9 cellular contexts compared by ENCODE assay signal in genomic region chr3:159861369-159861987, GRCh38. TPM values are rescaled to one million over a fixed set of nuclear protein-coding genes. Genes with fewer than 3 reads are reported as not detected.
DNase-seq lines count a peak whose midpoint lies in the region; ATAC-seq and TF ChIP-seq lines count a peak whose summit lies in the region.
"Had no signal": no experiment of that assay in that cellular context is flagged by ENCODE, and none has a peak within 500 bp of the region (broad histone marks: within the 10 kb centered on the region; RNA-seq: fewer than 3 reads in every experiment).

No MANE protein-coding gene starts in this region.

- peak overlapping the region; percentile 35; the same call in 1 of the 2 replicates for H2AK5ac ChIP-seq in IMR-90 (ENCODE audit: low read depth, low read length)

- whole genome bisulfite sequencing in IMR-90 (ENCODE audit: extremely low coverage in 2 of 2, insufficient read length in 1 of 2), 2 experiments: no CpG with 5 or more reads among the region's 4 CpGs

- no peak overlapping the region for H2BK20ac ChIP-seq in IMR-90 (ENCODE audit: low read depth, low read length)

- H4K8ac ChIP-seq in IMR-90 (ENCODE audit: low read depth in 2 of 2, low read length in 2 of 2): no peak overlapping the region; a peak in 1 of 4 replicates

- peak overlapping the region; percentile 44; the same call in 1 of the 2 replicates for H3K4ac ChIP-seq in IMR-90 (ENCODE audit: low read depth, low read length)

- in situ Hi-C loops in IMR-90 (cut with MboI; ENCODE audit: low sequenced_read_pairs): no loop called here

- DNase-seq in IMR-90 (no peak), nephron progenitor cell (no peak), cortex of kidney (lab: John Stamatoyannopoulos, UW) (no peak), NCI-H2227 (lab: John Stamatoyannopoulos, UW; ENCODE audit: unreplicated experiment) (no peak), NCI-H2196 treated with DMSO at 0.1 percent for 48 hours (lab: John Stamatoyannopoulos, UW; ENCODE audit: unreplicated experiment) (no peak), GM03348 (ENCODE audit: low spot score) (no peak)
- DNase-seq: activated CD8-positive, alpha-beta T cell treated with anti-CD3 and anti-CD28 coated beads, Interleukin-2, amount 10 ng/mL, durations not matched to agents 7 days and 5 days had no signal

- peak; percentile 76 for ATAC-seq in GM18868 (IDR thresholded peaks at IDR 0.05; ENCODE audit: unreplicated experiment)
- no peak for ATAC-seq in IMR-90 (ENCODE audit: low read depth)
- ATAC-seq: activated CD8-positive, alpha-beta T cell treated with anti-CD3 and anti-CD28 coated beads, Interleukin-2, amount 10 ng/mL, durations not matched to agents 7 days and 5 days had no signal

- peaks cover 23% of the 10 kb centered on the region; the same call in 1 of the 2 replicates for H4K20me1 ChIP-seq in IMR-90 (ENCODE audit: insufficient read depth, low read length)

- no peak overlapping the region for H3K4me3 Mint-ChIP-seq in nephron progenitor cell
- H3K4me3 Mint-ChIP-seq: activated CD8-positive, alpha-beta T cell treated with anti-CD3 and anti-CD28 coated beads, Interleukin-2, amount 10 ng/mL, durations not matched to agents 7 days and 5 days had no signal

- H3K27me3 ChIP-seq in IMR-90 (ENCODE audit: control insufficient read depth, insufficient read depth, low read length): no peaks in the 10 kb centered on the region

- peak overlapping the region; percentile 3; the same call in 1 of the 2 replicates for H4K91ac ChIP-seq in IMR-90 (ENCODE audit: insufficient read depth, low read depth, low read length)

- H3K36me3 Mint-ChIP-seq in nephron progenitor cell (ENCODE audit: low read depth): no peaks in the 10 kb centered on the region

- no peak overlapping the region for H2AK9ac ChIP-seq in IMR-90 (replicated peaks; ENCODE audit: low read depth, low read length, poor library complexity)

- H3K9me3 Mint-ChIP-seq in nephron progenitor cell: no peaks in the 10 kb centered on the region

- H3K4me3 ChIP-seq in HEK293 (ENCODE audit: low read depth, low read length) (no peak overlapping the region), IMR-90 (ENCODE audit: insufficient read depth, low read depth, low read length) (no peak overlapping the region)

- peak overlapping the region; percentile 32; the same call in 1 of the 2 replicates for H3K23ac ChIP-seq in IMR-90 (ENCODE audit: low read depth, low read length)

- H3K56ac ChIP-seq in IMR-90 (ENCODE audit: extremely low read depth, insufficient read depth, low read length): no peak overlapping the region

- 0 out of 2 replicates have a peak overlapping the region, but pooled peaks have one; percentile 3 for H3K14ac ChIP-seq in IMR-90 (replicated peaks; ENCODE audit: low read depth, low read length)

- no peak overlapping the region for H2AFZ ChIP-seq in IMR-90 (replicated peaks; ENCODE audit: low read length, poor library complexity)

- intact Hi-C loops in IMR-90 (cut with micrococcal nuclease): no loop called here

- peak overlapping the region; percentile 50 for H3K18ac ChIP-seq in IMR-90 (ENCODE audit: low read depth, low read length)

- TF ChIP-seq CTCF in HEK293 (tag by site-specific recombination; IDR thresholded peaks at IDR 0.05) (no peak), IMR-90 (conservative IDR thresholded peaks at IDR 0.05; ENCODE audit: low read depth, low read length) (no peak), nephron progenitor cell (IDR thresholded peaks at IDR 0.05) (no peak)

- no peak overlapping the region for H2BK120ac ChIP-seq in IMR-90 (ENCODE audit: low read depth, low read length)

- BruUV-seq in IMR-90 (replicated peaks; lab: Mats Ljungman, UMichigan): no TSS peak

- H3K4me1 ChIP-seq in HEK293 (ENCODE audit: control insufficient read depth, insufficient read depth, low read length): peaks cover 17% of the 10 kb centered on the region
- H3K4me1 ChIP-seq in IMR-90 (ENCODE audit: control insufficient read depth, insufficient read depth, low read length): peaks cover 31% of the 10 kb centered on the region

- peak overlapping the region; percentile 37 for H3K27ac Mint-ChIP-seq in nephron progenitor cell
- H3K27ac Mint-ChIP-seq: activated CD8-positive, alpha-beta T cell treated with anti-CD3 and anti-CD28 coated beads, Interleukin-2, amount 10 ng/mL, durations not matched to agents 7 days and 5 days had no signal

- H3K4me2 ChIP-seq in IMR-90 (ENCODE audit: low read depth, low read length): no peak overlapping the region

- H3K4me1 Mint-ChIP-seq in nephron progenitor cell: peaks cover 56% of the 10 kb centered on the region

- CTCF ChIA-PET in HEK293 (lab: Yijun Ruan, JAX) (no interaction called here), IMR-90 (lab: Yijun Ruan, JAX) (no interaction called here)

- H4K5ac ChIP-seq in IMR-90 (ENCODE audit: low read depth, low read length): no peak overlapping the region

- H3K27ac ChIP-seq in HEK293 (ENCODE audit: extremely low read depth, low read depth, low read length) (no peak overlapping the region), IMR-90 (ENCODE audit: insufficient read depth, low read length) (no peak overlapping the region)

- POLR2A ChIA-PET in HEK293 (lab: Yijun Ruan, JAX) (no interaction called here), IMR-90 (lab: Charles Lee; ENCODE audit: unreplicated experiment) (no interaction called here)

- peaks cover 53 to 87% of the 10 kb centered on the region in 2 experiments for H3K79me1 ChIP-seq in IMR-90 (ENCODE audit: low read depth in 1 of 2, low read length in 2 of 2)

- TF ChIP-seq POLR2A in IMR-90 (IDR thresholded peaks at IDR 0.05; ENCODE audit: low read depth, low read length): no peak

- dilution Hi-C loops in IMR-90 (cut with HindIII; ENCODE audit: low sequenced_read_pairs, unreplicated experiment): no loop called here

- peaks cover 27% of the 10 kb centered on the region for H3K9me1 ChIP-seq in IMR-90 (ENCODE audit: insufficient read depth, low read length)

- no peak overlapping the region for H2BK15ac ChIP-seq in IMR-90 (ENCODE audit: low read depth, low read length)

- no peak overlapping the region for H2BK5ac ChIP-seq in IMR-90 (ENCODE audit: low read depth, low read length, poor library complexity, severe bottlenecking)

- H3K9ac ChIP-seq in IMR-90 (ENCODE audit: low read depth, low read length): no peak overlapping the region

- H3K9me3 ChIP-seq in HEK293 (ENCODE audit: control insufficient read depth, insufficient read depth, low read depth, low read length): no peaks in the 10 kb centered on the region
- H3K9me3 ChIP-seq in IMR-90 (ENCODE audit: control insufficient read depth, insufficient read depth, low read length): no peaks in the 10 kb centered on the region

- H3K27me3 Mint-ChIP-seq in nephron progenitor cell (ENCODE audit: low read depth, poor library complexity): no peaks in the 10 kb centered on the region

- no peaks in the 10 kb centered on the region for H3K36me3 ChIP-seq in HEK293 (ENCODE audit: control insufficient read depth in 2 of 2, insufficient read depth in 1 of 2, low read length in 2 of 2)
- H3K36me3 ChIP-seq in IMR-90 (ENCODE audit: control insufficient read depth, insufficient read depth, low read length): no peaks in the 10 kb centered on the region

- no peak for TF ChIP-seq RAD21 in IMR-90 (IDR thresholded peaks at IDR 0.05; ENCODE audit: low read length)

TF ChIP-seq in HEK293, 187 proteins besides CTCF, POLR2A, EP300 and RAD21 (continues in another document):
- TF ChIP-seq ZNF747 (tag by site-specific recombination; IDR thresholded peaks at IDR 0.05): no peak
- no peak for TF ChIP-seq ZNF266 (tag by site-specific recombination; IDR thresholded peaks at IDR 0.05; ENCODE audit: low read depth)

TF ChIP-seq in IMR-90, 13 proteins besides CTCF, POLR2A, EP300 and RAD21:
- TF ChIP-seq RFX5 (IDR thresholded peaks at IDR 0.05; ENCODE audit: low read depth, low read length) (no peak), MXI1 (IDR thresholded peaks at IDR 0.05; ENCODE audit: borderline replicate concordance, low read depth, low read length) (peak; percentile 17; the same call in 1 of the 2 replicates)

RNA-seq across cellular contexts. Expression of gene SCHIP1, which starts 21.8 kb away (rescaled TPM):
- total RNA-seq in IMR-90 (2012; rRNA removed): 5.0 and 5.4 TPM in 2 replicates
- polyA plus RNA-seq in IMR-90 (2012; rRNA removed): 2.8 and 3.9 TPM in 2 replicates
- 0.21 and 0.57 TPM in 2 replicates for polyA plus RNA-seq in IMR-90 (2012; cell fraction: cytosol; rRNA removed)
- 3.5 and 19.4 TPM in 2 replicates for polyA plus RNA-seq in IMR-90 (2012; cell fraction: nucleus; rRNA removed; ENCODE audit: low replicate concordance)
- total RNA-seq: activated CD8-positive, alpha-beta T cell treated with anti-CD3 and anti-CD28 coated beads, Interleukin-2, amount 10 ng/mL, durations not matched to agents 7 days and 5 days had no signal
